In the genomic region with DNA sequence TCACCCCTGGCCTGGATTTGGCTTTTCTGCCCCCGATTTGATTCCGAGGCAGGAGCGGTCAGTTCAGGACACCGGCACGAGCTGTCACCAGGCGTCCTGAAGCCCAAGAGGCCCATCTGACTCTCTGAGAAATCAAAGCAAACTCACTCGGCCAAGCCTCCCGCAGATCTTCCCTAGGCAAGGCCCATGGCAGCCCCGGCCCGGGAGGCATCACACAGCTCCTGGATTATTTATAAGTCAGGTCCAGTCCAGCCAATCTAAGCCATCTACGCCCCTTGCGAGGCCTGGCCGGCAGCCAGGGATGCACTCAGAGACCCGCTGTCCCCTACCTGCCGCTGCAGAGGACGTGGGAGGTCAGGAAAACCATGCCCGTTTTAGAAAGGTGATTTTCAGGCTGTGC, we compare ENCODE assay signal across 18 cellular contexts.
"Had no signal": no experiment of that assay in that cellular context is flagged by ENCODE, and none has a peak within 500 bp of the region (broad histone marks: within the 10 kb centered on the region; RNA-seq: fewer than 3 reads in every experiment).

No MANE protein-coding gene starts in this region.

- H3K27me3 ChIP-seq: colonic mucosa, hepatocyte, ovary, testis, tibial nerve had no signal

- H3K9me3 ChIP-seq: colonic mucosa, neutrophil, ovary, testis, tibial nerve had no signal

- DNase-seq: colonic mucosa; effector CD4-positive, alpha-beta T cell; endodermal cell; erythroblast; foreskin keratinocyte; mammary epithelial cell; naive thymus-derived CD4-positive, alpha-beta T cell; nephron progenitor cell; ovary; stimulated activated CD4-positive, alpha-beta T cell treated with anti-CD3 and anti-CD28 coated beads, Interleukin-4, amount 100 ng/mL, for 1 hour; stimulated activated CD8-positive, alpha-beta memory T cell treated with anti-CD3 and anti-CD28 coated beads, Interleukin-4, amount 100 ng/mL, for 48 hours; testis had no signal

- H3K36me3 ChIP-seq: colonic mucosa, neutrophil, ovary, tibial nerve had no signal

- H3K4me2 ChIP-seq: hepatocyte, smooth muscle cell had no signal

- H3K27ac ChIP-seq: colonic mucosa, foreskin keratinocyte, hepatocyte, neutrophil, ovary, testis, tibial nerve had no signal

- H2AFZ ChIP-seq: hepatocyte had no signal

- H3K4me3 ChIP-seq: colonic mucosa, hepatocyte, ovary, smooth muscle cell, testis, tibial nerve had no signal

- H3K79me2 ChIP-seq: hepatocyte had no signal

- H3K4me1 ChIP-seq: colonic mucosa, foreskin keratinocyte, testis, tibial nerve had no signal

- ATAC-seq: foreskin keratinocyte; naive thymus-derived CD4-positive, alpha-beta T cell; right cardiac atrium; stimulated activated effector memory CD8-positive, alpha-beta T cell treated with anti-CD3 and anti-CD28 coated beads, Interleukin-12 subunit alpha, Interleukin-12 subunit beta, amount 100 ng/mL, for 72 hours had no signal
